In genomic region chr6:160333101-160333500, GRCh38 we compare ENCODE assay signal across 2 cellular contexts.
TF ChIP-seq lines count a peak whose summit lies in the region.

No MANE protein-coding gene starts in this region.

TF ChIP-seq in HepG2, 621 proteins besides CTCF, POLR2A, EP300 and RAD21:
- TF ChIP-seq RFXANK (CRISPR knock-in tag; IDR thresholded peaks at IDR 0.05), result no peak
- peak; percentile 52 for TF ChIP-seq MAFF (IDR thresholded peaks at IDR 0.05; ENCODE audit: low read depth, low read length)
- no peak for TF ChIP-seq HMG20A (CRISPR knock-in tag; IDR thresholded peaks at IDR 0.05; ENCODE audit: borderline replicate concordance)
- peak; percentile 30; the same call in 1 of the 2 replicates for TF ChIP-seq NFE2L2 (IDR thresholded peaks at IDR 0.05; ENCODE audit: low read length)
- no peak for TF ChIP-seq NCOR1 (IDR thresholded peaks at IDR 0.05; ENCODE audit: borderline replicate concordance, low read length)
- no peak for TF ChIP-seq ZMAT3 (CRISPR knock-in tag; conservative IDR thresholded peaks at IDR 0.05)
- no peak for TF ChIP-seq HDAC2 (CRISPR knock-in tag; IDR thresholded peaks at IDR 0.05)
- TF ChIP-seq, protein P1, sequence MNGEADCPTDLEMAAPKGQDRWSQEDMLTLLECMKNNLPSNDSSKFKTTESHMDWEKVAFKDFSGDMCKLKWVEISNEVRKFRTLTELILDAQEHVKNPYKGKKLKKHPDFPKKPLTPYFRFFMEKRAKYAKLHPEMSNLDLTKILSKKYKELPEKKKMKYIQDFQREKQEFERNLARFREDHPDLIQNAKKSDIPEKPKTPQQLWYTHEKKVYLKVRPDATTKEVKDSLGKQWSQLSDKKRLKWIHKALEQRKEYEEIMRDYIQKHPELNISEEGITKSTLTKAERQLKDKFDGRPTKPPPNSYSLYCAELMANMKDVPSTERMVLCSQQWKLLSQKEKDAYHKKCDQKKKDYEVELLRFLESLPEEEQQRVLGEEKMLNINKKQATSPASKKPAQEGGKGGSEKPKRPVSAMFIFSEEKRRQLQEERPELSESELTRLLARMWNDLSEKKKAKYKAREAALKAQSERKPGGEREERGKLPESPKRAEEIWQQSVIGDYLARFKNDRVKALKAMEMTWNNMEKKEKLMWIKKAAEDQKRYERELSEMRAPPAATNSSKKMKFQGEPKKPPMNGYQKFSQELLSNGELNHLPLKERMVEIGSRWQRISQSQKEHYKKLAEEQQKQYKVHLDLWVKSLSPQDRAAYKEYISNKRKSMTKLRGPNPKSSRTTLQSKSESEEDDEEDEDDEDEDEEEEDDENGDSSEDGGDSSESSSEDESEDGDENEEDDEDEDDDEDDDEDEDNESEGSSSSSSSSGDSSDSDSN (CRISPR knock-in tag; IDR thresholded peaks at IDR 0.05), result no peak
- TF ChIP-seq ZNF569 (CRISPR knock-in tag; IDR thresholded peaks at IDR 0.05; ENCODE audit: borderline replicate concordance), result no peak
- TF ChIP-seq ZNF800 (CRISPR knock-in tag; IDR thresholded peaks at IDR 0.05), result no peak
- TF ChIP-seq, protein P2, sequence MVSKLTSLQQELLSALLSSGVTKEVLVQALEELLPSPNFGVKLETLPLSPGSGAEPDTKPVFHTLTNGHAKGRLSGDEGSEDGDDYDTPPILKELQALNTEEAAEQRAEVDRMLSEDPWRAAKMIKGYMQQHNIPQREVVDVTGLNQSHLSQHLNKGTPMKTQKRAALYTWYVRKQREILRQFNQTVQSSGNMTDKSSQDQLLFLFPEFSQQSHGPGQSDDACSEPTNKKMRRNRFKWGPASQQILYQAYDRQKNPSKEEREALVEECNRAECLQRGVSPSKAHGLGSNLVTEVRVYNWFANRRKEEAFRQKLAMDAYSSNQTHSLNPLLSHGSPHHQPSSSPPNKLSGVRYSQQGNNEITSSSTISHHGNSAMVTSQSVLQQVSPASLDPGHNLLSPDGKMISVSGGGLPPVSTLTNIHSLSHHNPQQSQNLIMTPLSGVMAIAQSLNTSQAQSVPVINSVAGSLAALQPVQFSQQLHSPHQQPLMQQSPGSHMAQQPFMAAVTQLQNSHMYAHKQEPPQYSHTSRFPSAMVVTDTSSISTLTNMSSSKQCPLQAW (CRISPR knock-in tag; IDR thresholded peaks at IDR 0.05), result no peak
- TF ChIP-seq MAFK (conservative IDR thresholded peaks at IDR 0.05 in 1 of 2, IDR thresholded peaks at IDR 0.05 in 1 of 2; ENCODE audit: low read length in 2 of 2), result peak; percentile 68 to 77

TF ChIP-seq in K562, 482 proteins besides CTCF, POLR2A, EP300 and RAD21:
- TF ChIP-seq RCOR1 (IDR thresholded peaks at IDR 0.05; ENCODE audit: borderline replicate concordance in 1 of 2, low read depth in 2 of 2, low read length in 2 of 2) (no peak), ZNF316 (IDR thresholded peaks at IDR 0.05) (peak; percentile 59), TCF7L2 (IDR thresholded peaks at IDR 0.05; ENCODE audit: low read depth, low read length) (no peak), ZNF395 (CRISPR knock-in tag; IDR thresholded peaks at IDR 0.05) (no peak), C11orf30 (IDR thresholded peaks at IDR 0.05; ENCODE audit: low read depth) (peak; percentile 32; the same call in 1 of the 2 replicates), MAFG (tag; conservative IDR thresholded peaks at IDR 0.05) (peak; percentile 38), YBX1 (IDR thresholded peaks at IDR 0.05) (no peak), THRAP3 (IDR thresholded peaks at IDR 0.05; ENCODE audit: borderline replicate concordance) (no peak)
